1 cellular context compared by ENCODE assay signal in the genomic region with DNA sequence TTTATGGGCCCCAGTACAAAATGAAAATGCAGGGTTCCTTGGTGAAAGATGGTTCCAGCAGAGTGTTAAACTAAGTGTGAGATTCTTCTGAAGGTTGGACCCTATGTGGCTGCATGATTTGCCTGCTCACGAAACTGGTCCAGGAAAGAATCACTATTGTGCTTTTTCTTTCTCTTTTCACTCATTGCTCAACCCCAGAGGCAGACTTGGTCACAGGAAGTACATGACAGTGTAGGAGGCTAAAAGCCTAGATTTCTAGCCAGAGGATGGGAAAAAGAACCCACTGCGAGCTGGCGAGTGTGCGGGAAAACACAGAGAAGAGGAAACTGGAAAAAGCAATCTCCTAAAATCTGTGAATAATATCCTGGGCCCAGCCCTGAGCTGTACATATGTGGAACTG.
TF ChIP-seq lines count a peak whose summit lies in the region.

No MANE protein-coding gene starts in this region.

TF ChIP-seq in GM23338, 12 proteins besides CTCF, POLR2A, EP300 and RAD21 (continued from another document):
- TF ChIP-seq, protein P1, sequence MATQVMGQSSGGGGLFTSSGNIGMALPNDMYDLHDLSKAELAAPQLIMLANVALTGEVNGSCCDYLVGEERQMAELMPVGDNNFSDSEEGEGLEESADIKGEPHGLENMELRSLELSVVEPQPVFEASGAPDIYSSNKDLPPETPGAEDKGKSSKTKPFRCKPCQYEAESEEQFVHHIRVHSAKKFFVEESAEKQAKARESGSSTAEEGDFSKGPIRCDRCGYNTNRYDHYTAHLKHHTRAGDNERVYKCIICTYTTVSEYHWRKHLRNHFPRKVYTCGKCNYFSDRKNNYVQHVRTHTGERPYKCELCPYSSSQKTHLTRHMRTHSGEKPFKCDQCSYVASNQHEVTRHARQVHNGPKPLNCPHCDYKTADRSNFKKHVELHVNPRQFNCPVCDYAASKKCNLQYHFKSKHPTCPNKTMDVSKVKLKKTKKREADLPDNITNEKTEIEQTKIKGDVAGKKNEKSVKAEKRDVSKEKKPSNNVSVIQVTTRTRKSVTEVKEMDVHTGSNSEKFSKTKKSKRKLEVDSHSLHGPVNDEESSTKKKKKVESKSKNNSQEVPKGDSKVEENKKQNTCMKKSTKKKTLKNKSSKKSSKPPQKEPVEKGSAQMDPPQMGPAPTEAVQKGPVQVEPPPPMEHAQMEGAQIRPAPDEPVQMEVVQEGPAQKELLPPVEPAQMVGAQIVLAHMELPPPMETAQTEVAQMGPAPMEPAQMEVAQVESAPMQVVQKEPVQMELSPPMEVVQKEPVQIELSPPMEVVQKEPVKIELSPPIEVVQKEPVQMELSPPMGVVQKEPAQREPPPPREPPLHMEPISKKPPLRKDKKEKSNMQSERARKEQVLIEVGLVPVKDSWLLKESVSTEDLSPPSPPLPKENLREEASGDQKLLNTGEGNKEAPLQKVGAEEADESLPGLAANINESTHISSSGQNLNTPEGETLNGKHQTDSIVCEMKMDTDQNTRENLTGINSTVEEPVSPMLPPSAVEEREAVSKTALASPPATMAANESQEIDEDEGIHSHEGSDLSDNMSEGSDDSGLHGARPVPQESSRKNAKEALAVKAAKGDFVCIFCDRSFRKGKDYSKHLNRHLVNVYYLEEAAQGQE (IDR thresholded peaks at IDR 0.05; ENCODE audit: unreplicated experiment): no peak
- TF ChIP-seq, protein P2, sequence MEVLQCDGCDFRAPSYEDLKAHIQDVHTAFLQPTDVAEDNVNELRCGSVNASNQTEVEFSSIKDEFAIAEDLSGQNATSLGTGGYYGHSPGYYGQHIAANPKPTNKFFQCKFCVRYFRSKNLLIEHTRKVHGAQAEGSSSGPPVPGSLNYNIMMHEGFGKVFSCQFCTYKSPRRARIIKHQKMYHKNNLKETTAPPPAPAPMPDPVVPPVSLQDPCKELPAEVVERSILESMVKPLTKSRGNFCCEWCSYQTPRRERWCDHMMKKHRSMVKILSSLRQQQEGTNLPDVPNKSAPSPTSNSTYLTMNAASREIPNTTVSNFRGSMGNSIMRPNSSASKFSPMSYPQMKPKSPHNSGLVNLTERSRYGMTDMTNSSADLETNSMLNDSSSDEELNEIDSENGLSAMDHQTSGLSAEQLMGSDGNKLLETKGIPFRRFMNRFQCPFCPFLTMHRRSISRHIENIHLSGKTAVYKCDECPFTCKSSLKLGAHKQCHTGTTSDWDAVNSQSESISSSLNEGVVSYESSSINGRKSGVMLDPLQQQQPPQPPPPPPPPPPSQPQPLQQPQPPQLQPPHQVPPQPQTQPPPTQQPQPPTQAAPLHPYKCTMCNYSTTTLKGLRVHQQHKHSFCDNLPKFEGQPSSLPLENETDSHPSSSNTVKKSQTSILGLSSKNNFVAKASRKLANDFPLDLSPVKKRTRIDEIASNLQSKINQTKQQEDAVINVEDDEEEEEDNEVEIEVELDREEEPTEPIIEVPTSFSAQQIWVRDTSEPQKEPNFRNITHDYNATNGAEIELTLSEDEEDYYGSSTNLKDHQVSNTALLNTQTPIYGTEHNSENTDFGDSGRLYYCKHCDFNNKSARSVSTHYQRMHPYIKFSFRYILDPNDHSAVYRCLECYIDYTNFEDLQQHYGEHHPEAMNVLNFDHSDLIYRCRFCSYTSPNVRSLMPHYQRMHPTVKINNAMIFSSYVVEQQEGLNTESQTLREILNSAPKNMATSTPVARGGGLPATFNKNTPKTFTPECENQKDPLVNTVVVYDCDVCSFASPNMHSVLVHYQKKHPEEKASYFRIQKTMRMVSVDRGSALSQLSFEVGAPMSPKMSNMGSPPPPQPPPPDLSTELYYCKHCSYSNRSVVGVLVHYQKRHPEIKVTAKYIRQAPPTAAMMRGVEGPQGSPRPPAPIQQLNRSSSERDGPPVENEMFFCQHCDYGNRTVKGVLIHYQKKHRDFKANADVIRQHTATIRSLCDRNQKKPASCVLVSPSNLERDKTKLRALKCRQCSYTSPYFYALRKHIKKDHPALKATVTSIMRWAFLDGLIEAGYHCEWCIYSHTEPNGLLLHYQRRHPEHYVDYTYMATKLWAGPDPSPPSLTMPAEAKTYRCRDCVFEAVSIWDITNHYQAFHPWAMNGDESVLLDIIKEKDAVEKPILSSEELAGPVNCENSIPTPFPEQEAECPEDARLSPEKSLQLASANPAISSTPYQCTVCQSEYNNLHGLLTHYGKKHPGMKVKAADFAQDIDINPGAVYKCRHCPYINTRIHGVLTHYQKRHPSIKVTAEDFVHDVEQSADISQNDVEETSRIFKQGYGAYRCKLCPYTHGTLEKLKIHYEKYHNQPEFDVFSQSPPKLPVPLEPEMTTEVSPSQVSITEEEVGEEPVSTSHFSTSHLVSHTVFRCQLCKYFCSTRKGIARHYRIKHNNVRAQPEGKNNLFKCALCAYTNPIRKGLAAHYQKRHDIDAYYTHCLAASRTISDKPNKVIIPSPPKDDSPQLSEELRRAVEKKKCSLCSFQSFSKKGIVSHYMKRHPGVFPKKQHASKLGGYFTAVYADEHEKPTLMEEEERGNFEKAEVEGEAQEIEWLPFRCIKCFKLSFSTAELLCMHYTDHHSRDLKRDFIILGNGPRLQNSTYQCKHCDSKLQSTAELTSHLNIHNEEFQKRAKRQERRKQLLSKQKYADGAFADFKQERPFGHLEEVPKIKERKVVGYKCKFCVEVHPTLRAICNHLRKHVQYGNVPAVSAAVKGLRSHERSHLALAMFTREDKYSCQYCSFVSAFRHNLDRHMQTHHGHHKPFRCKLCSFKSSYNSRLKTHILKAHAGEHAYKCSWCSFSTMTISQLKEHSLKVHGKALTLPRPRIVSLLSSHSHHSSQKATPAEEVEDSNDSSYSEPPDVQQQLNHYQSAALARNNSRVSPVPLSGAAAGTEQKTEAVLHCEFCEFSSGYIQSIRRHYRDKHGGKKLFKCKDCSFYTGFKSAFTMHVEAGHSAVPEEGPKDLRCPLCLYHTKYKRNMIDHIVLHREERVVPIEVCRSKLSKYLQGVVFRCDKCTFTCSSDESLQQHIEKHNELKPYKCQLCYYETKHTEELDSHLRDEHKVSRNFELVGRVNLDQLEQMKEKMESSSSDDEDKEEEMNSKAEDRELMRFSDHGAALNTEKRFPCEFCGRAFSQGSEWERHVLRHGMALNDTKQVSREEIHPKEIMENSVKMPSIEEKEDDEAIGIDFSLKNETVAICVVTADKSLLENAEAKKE (CRISPR knock-in tag; IDR thresholded peaks at IDR 0.05): no peak
- TF ChIP-seq NANOG (IDR thresholded peaks at IDR 0.05; ENCODE audit: borderline replicate concordance) (no peak), ZNF331 (CRISPR knock-in tag; IDR thresholded peaks at IDR 0.05; ENCODE audit: low read depth) (no peak), JUNB (IDR thresholded peaks at IDR 0.05; ENCODE audit: unreplicated experiment) (no peak), STAT1 (IDR thresholded peaks at IDR 0.05; ENCODE audit: unreplicated experiment) (no peak), EZH2phosphoT487 (IDR thresholded peaks at IDR 0.05; ENCODE audit: unreplicated experiment) (no peak), CREB1 (CRISPR knock-in tag; IDR thresholded peaks at IDR 0.05; ENCODE audit: low read depth) (no peak)
